ENCODE assay signal across 17 cellular contexts in genomic region chr1:28720376-28720775, GRCh38.
"Had no signal": no experiment of that assay in that cellular context is flagged by ENCODE, and none has a peak within 500 bp of the region (broad histone marks: within the 10 kb centered on the region; RNA-seq: fewer than 3 reads in every experiment).

No MANE protein-coding gene starts in this region.

- H3K27me3 Mint-ChIP-seq: naive B cell; stimulated activated naive B cell treated with anti-CD40 and anti-IgM and Interleukin-4, amounts not matched to agents 10 μg/mL and 1 μg/mL and 100 μg/mL, for 72 hours; stimulated activated naive CD8-positive, alpha-beta T cell treated with anti-CD3 and anti-CD28 coated beads, Interleukin-15, amount 100 ng/mL, for 72 hours had no signal

- FAIRE-seq: urothelium cell line had no signal

- H3K27ac ChIP-seq: colonic mucosa, esophagus squamous epithelium, gastroesophageal sphincter, spleen, thoracic aorta, transverse colon had no signal

- H3K27ac Mint-ChIP-seq: naive B cell; nephron; stimulated activated naive B cell treated with anti-CD40 and anti-IgM and Interleukin-4, amounts not matched to agents 10 μg/mL and 1 μg/mL and 100 μg/mL, for 72 hours had no signal

- H3K27me3 ChIP-seq: colonic mucosa, esophagus squamous epithelium, gastroesophageal sphincter, spleen, transverse colon had no signal

- DNase-seq: colonic mucosa; dermis blood vessel endothelial cell; esophagus squamous epithelium; kidney glomerular epithelial cell; naive B cell; spleen; stimulated activated CD4-positive, alpha-beta T cell treated with anti-CD3 and anti-CD28 coated beads, Interleukin-15, amount 100 ng/mL, for 24 hours; stimulated activated CD4-positive, alpha-beta T cell treated with anti-CD3 and anti-CD28 coated beads, Interleukin-2, amount 100 ng/mL, for 24 hours; stimulated activated CD4-positive, alpha-beta T cell treated with anti-CD3 and anti-CD28 coated beads, Interleukin-4, amount 100 ng/mL, for 4 hours; stimulated activated naive B cell treated with anti-CD40 and anti-IgM and Interleukin-4, amounts not matched to agents 10 μg/mL and 1 μg/mL and 100 μg/mL, for 72 hours; stimulated activated naive CD8-positive, alpha-beta T cell treated with anti-CD3 and anti-CD28 coated beads, Interleukin-15, amount 100 ng/mL, for 72 hours; transverse colon had no signal

- H3K4me3 Mint-ChIP-seq: naive B cell; nephron; stimulated activated naive B cell treated with anti-CD40 and anti-IgM and Interleukin-4, amounts not matched to agents 10 μg/mL and 1 μg/mL and 100 μg/mL, for 72 hours; stimulated activated naive CD8-positive, alpha-beta T cell treated with anti-CD3 and anti-CD28 coated beads, Interleukin-15, amount 100 ng/mL, for 72 hours had no signal

- H3K4me1 Mint-ChIP-seq: stimulated activated naive B cell treated with anti-CD40 and anti-IgM and Interleukin-4, amounts not matched to agents 10 μg/mL and 1 μg/mL and 100 μg/mL, for 72 hours; stimulated activated naive CD8-positive, alpha-beta T cell treated with anti-CD3 and anti-CD28 coated beads, Interleukin-15, amount 100 ng/mL, for 72 hours had no signal

- H3K4me1 ChIP-seq: colonic mucosa, gastroesophageal sphincter, spleen, transverse colon had no signal

- H3K36me3 ChIP-seq: colonic mucosa, thoracic aorta, transverse colon had no signal

- H3K4me3 ChIP-seq: colonic mucosa, esophagus squamous epithelium, gastroesophageal sphincter, spleen, thoracic aorta, transverse colon had no signal

- H3K9me3 Mint-ChIP-seq: naive B cell; nephron; stimulated activated naive B cell treated with anti-CD40 and anti-IgM and Interleukin-4, amounts not matched to agents 10 μg/mL and 1 μg/mL and 100 μg/mL, for 72 hours; stimulated activated naive CD8-positive, alpha-beta T cell treated with anti-CD3 and anti-CD28 coated beads, Interleukin-15, amount 100 ng/mL, for 72 hours had no signal

- H3K9me3 ChIP-seq: colonic mucosa, esophagus squamous epithelium, gastroesophageal sphincter, spleen, thoracic aorta, transverse colon had no signal

- H3K36me3 Mint-ChIP-seq: naive B cell had no signal

- ATAC-seq: gastroesophageal sphincter; sciatic nerve; stimulated activated naive B cell treated with anti-CD40 and anti-IgM and Interleukin-4, amounts not matched to agents 10 μg/mL and 1 μg/mL and 100 μg/mL, for 72 hours; stimulated activated naive CD8-positive, alpha-beta T cell treated with anti-CD3 and anti-CD28 coated beads, Interleukin-15, amount 100 ng/mL, for 72 hours had no signal
